In genomic region chr20:64079273-64080012, GRCh38 we compare ENCODE assay signal across 1 cellular context.
TF ChIP-seq lines count a peak whose summit lies in the region.

Gene RGS19, minus strand, starts transcription at chr20:64079518. Its CDS starts 2,632 bp downstream, at chr20:64076886.

TF ChIP-seq in HEK293, 187 proteins besides CTCF, POLR2A, EP300 and RAD21 (continued from another document and continues in another):
- TF ChIP-seq ZNF148 (tag by site-specific recombination; IDR thresholded peaks at IDR 0.05; ENCODE audit: borderline replicate concordance), result no peak
- no peak for TF ChIP-seq REPIN1 (tag by site-specific recombination; IDR thresholded peaks at IDR 0.05; ENCODE audit: low read depth)
- TF ChIP-seq ZNF133 (tag by site-specific recombination; IDR thresholded peaks at IDR 0.05), result no peak
- TF ChIP-seq ZNF777 (tag by site-specific recombination; IDR thresholded peaks at IDR 0.05; ENCODE audit: borderline replicate concordance), result no peak
- TF ChIP-seq, protein P1, sequence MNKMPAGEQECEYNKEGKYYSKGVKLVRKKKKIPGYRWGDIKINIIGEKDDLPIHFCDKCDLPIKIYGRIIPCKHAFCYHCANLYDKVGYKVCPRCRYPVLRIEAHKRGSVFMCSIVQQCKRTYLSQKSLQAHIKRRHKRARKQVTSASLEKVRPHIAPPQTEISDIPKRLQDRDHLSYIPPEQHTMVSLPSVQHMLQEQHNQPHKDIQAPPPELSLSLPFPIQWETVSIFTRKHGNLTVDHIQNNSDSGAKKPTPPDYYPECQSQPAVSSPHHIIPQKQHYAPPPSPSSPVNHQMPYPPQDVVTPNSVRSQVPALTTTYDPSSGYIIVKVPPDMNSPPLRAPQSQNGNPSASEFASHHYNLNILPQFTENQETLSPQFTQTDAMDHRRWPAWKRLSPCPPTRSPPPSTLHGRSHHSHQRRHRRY (tag by site-specific recombination; IDR thresholded peaks at IDR 0.05), result no peak
- TF ChIP-seq ZNF558 (tag by site-specific recombination; IDR thresholded peaks at IDR 0.05), result no peak
- no peak for TF ChIP-seq ZNF114 (tag by site-specific recombination; IDR thresholded peaks at IDR 0.05)
- no peak for TF ChIP-seq ZNF24 (tag by site-specific recombination; IDR thresholded peaks at IDR 0.05)
- no peak for TF ChIP-seq ZNF223 (tag by site-specific recombination; IDR thresholded peaks at IDR 0.05)
- TF ChIP-seq SCRT1 (tag by site-specific recombination; IDR thresholded peaks at IDR 0.05; ENCODE audit: borderline replicate concordance), result no peak
- no peak for TF ChIP-seq ZNF37A (tag by site-specific recombination; IDR thresholded peaks at IDR 0.05)
- TF ChIP-seq ZSCAN18 (tag by site-specific recombination; IDR thresholded peaks at IDR 0.05), result no peak
- TF ChIP-seq, protein P2, sequence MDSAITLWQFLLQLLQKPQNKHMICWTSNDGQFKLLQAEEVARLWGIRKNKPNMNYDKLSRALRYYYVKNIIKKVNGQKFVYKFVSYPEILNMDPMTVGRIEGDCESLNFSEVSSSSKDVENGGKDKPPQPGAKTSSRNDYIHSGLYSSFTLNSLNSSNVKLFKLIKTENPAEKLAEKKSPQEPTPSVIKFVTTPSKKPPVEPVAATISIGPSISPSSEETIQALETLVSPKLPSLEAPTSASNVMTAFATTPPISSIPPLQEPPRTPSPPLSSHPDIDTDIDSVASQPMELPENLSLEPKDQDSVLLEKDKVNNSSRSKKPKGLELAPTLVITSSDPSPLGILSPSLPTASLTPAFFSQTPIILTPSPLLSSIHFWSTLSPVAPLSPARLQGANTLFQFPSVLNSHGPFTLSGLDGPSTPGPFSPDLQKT (IDR thresholded peaks at IDR 0.05; ENCODE audit: borderline replicate concordance, low read depth, low read length), result no peak
- no peak for TF ChIP-seq MZF1 (tag by site-specific recombination; IDR thresholded peaks at IDR 0.05; ENCODE audit: borderline replicate concordance)
- TF ChIP-seq ZNF664 (tag by site-specific recombination; IDR thresholded peaks at IDR 0.05), result no peak
- no peak for TF ChIP-seq ZBTB1 (tag by site-specific recombination; IDR thresholded peaks at IDR 0.05)
- TF ChIP-seq ZNF843 (tag by site-specific recombination; IDR thresholded peaks at IDR 0.05), result peak; percentile 39; the same call in 1 of the 2 replicates
- TF ChIP-seq TCF7L2 (IDR thresholded peaks at IDR 0.05; ENCODE audit: borderline replicate concordance, low read depth, low read length), result no peak
- no peak for TF ChIP-seq ZNF266 (tag by site-specific recombination; IDR thresholded peaks at IDR 0.05; ENCODE audit: low read depth)
- TF ChIP-seq KLF8 (tag by site-specific recombination; IDR thresholded peaks at IDR 0.05), result peak; percentile 85
- no peak for TF ChIP-seq ZNF544 (tag by site-specific recombination; IDR thresholded peaks at IDR 0.05)
- TF ChIP-seq ZFP69B (tag by site-specific recombination; IDR thresholded peaks at IDR 0.05), result peak; percentile 89
- TF ChIP-seq SCRT2 (tag by site-specific recombination; IDR thresholded peaks at IDR 0.05), result no peak
- TF ChIP-seq IKZF3 (tag by site-specific recombination; IDR thresholded peaks at IDR 0.05), result no peak
- TF ChIP-seq ZNF513 (tag by site-specific recombination; IDR thresholded peaks at IDR 0.05), result no peak
- peak; percentile 70; the same call in 1 of the 2 replicates for TF ChIP-seq KLF16 (tag by site-specific recombination; IDR thresholded peaks at IDR 0.05)
- TF ChIP-seq ZNF677 (tag by site-specific recombination; IDR thresholded peaks at IDR 0.05), result no peak
- TF ChIP-seq, protein P3, sequence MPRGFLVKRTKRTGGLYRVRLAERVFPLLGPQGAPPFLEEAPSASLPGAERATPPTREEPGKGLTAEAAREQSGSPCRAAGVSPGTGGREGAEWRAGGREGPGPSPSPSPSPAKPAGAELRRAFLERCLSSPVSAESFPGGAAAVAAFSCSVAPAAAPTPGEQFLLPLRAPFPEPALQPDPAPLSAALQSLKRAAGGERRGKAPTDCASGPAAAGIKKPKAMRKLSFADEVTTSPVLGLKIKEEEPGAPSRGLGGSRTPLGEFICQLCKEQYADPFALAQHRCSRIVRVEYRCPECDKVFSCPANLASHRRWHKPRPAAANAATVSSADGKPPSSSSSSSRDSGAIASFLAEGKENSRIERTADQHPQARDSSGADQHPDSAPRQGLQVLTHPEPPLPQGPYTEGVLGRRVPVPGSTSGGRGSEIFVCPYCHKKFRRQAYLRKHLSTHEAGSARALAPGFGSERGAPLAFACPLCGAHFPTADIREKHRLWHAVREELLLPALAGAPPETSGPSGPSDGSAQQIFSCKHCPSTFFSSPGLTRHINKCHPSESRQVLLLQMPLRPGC (tag by site-specific recombination; IDR thresholded peaks at IDR 0.05), result no peak
- peak; percentile 49; the same call in 1 of the 2 replicates for TF ChIP-seq ZBTB8A (tag by site-specific recombination; IDR thresholded peaks at IDR 0.05)
- TF ChIP-seq GLI4 (tag by site-specific recombination; IDR thresholded peaks at IDR 0.05), result no peak
- no peak for TF ChIP-seq ZNF501 (tag by site-specific recombination; IDR thresholded peaks at IDR 0.05)
- no peak for TF ChIP-seq ZNF302 (tag by site-specific recombination; IDR thresholded peaks at IDR 0.05; ENCODE audit: low read depth)
- TF ChIP-seq HOXA7 (CRISPR knock-in tag; IDR thresholded peaks at IDR 0.05; ENCODE audit: borderline replicate concordance), result no peak
- TF ChIP-seq ZNF518A (tag by site-specific recombination; conservative IDR thresholded peaks at IDR 0.05; ENCODE audit: low read depth), result no peak
- TF ChIP-seq TRIM28 (IDR thresholded peaks at IDR 0.05; ENCODE audit: borderline replicate concordance, low read length), result no peak
- TF ChIP-seq, protein P4, sequence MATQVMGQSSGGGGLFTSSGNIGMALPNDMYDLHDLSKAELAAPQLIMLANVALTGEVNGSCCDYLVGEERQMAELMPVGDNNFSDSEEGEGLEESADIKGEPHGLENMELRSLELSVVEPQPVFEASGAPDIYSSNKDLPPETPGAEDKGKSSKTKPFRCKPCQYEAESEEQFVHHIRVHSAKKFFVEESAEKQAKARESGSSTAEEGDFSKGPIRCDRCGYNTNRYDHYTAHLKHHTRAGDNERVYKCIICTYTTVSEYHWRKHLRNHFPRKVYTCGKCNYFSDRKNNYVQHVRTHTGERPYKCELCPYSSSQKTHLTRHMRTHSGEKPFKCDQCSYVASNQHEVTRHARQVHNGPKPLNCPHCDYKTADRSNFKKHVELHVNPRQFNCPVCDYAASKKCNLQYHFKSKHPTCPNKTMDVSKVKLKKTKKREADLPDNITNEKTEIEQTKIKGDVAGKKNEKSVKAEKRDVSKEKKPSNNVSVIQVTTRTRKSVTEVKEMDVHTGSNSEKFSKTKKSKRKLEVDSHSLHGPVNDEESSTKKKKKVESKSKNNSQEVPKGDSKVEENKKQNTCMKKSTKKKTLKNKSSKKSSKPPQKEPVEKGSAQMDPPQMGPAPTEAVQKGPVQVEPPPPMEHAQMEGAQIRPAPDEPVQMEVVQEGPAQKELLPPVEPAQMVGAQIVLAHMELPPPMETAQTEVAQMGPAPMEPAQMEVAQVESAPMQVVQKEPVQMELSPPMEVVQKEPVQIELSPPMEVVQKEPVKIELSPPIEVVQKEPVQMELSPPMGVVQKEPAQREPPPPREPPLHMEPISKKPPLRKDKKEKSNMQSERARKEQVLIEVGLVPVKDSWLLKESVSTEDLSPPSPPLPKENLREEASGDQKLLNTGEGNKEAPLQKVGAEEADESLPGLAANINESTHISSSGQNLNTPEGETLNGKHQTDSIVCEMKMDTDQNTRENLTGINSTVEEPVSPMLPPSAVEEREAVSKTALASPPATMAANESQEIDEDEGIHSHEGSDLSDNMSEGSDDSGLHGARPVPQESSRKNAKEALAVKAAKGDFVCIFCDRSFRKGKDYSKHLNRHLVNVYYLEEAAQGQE (tag by site-specific recombination; IDR thresholded peaks at IDR 0.05), result no peak
- TF ChIP-seq ZNF140 (tag by site-specific recombination; IDR thresholded peaks at IDR 0.05), result no peak
- TF ChIP-seq, protein P5, sequence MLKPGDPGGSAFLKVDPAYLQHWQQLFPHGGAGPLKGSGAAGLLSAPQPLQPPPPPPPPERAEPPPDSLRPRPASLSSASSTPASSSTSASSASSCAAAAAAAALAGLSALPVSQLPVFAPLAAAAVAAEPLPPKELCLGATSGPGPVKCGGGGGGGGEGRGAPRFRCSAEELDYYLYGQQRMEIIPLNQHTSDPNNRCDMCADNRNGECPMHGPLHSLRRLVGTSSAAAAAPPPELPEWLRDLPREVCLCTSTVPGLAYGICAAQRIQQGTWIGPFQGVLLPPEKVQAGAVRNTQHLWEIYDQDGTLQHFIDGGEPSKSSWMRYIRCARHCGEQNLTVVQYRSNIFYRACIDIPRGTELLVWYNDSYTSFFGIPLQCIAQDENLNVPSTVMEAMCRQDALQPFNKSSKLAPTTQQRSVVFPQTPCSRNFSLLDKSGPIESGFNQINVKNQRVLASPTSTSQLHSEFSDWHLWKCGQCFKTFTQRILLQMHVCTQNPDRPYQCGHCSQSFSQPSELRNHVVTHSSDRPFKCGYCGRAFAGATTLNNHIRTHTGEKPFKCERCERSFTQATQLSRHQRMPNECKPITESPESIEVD (tag by site-specific recombination; IDR thresholded peaks at IDR 0.05), result no peak
- no peak for TF ChIP-seq ZNF621 (tag by site-specific recombination; IDR thresholded peaks at IDR 0.05)
